In the genomic region with DNA sequence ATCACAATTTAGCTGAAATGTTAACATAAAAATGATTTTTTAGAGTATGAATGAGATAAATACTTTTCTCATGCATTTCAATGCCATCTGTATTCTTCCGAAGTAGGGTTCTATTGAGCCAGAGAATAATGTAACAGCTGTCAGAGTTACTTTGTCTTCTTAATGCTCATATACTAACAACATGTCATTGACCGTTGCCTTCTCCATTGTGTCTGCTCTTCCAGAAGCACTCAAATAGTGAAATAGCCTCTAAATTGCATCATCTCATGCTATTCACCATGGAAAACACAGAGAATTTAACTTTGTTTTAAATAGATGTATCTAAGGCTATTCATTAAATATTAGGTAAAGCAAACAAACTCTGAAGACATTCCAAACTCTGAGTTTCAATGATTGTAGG, we compare ENCODE assay signal across 13 cellular contexts.
DNase-seq lines count a peak whose midpoint lies in the region; ATAC-seq, FAIRE-seq and TF ChIP-seq lines count a peak whose summit lies in the region.
"Had no signal": no experiment of that assay in that cellular context is flagged by ENCODE, and none has a peak within 500 bp of the region (broad histone marks: within the 10 kb centered on the region; RNA-seq: fewer than 3 reads in every experiment).

No MANE protein-coding gene starts in this region.

- TF ChIP-seq CTCF in GM10266 (IDR thresholded peaks at IDR 0.05; ENCODE audit: control insufficient read depth, insufficient read depth, low read depth, missing control alignments): no peak

- no peak for FAIRE-seq in GM12892 (lab: Jason Lieb, UNC)

- no peak for TF ChIP-seq POLR2A in GM12892 (IDR thresholded peaks at IDR 0.05; ENCODE audit: low read depth, low read length)

- no peak for ATAC-seq in GM19467 (IDR thresholded peaks at IDR 0.05; ENCODE audit: unreplicated experiment)
- ATAC-seq: GM23338, HCT116 had no signal

- DNase-seq in DMS153 (lab: John Stamatoyannopoulos, UW): peak; percentile 83
- peak; percentile 80 for DNase-seq in NCI-H146 (lab: John Stamatoyannopoulos, UW)
- peak; percentile 72 for DNase-seq in NCI-H345 treated with DMSO at 0.1 percent for 48 hours (lab: John Stamatoyannopoulos, UW; ENCODE audit: unreplicated experiment)
- peak; percentile 92 to 94 for DNase-seq in SHP77 (lab: John Stamatoyannopoulos, UW)
- no peak for DNase-seq in GDM1 (lab: John Stamatoyannopoulos, UW)
- DNase-seq in GM10266 (ENCODE audit: extremely low spot score): no peak
- DNase-seq in GM12892 (ENCODE audit: insufficient read length): no peak
- DNase-seq: KG1, NCI-H187 treated with DMSO at 0.1 percent for 48 hours, NCI-H526 treated with DMSO at 0.1 percent for 48 hours had no signal

Comparison
In these comparisons a context has a peak if more than half of its experiments do, and no peak if none do; other contexts are left out.
1. DNase-seq: peak in DMS153 (single experiment), NCI-H146 (single experiment), NCI-H345 treated with DMSO at 0.1 percent for 48 hours (single experiment) and SHP77 (2 of 2); none in GDM1 (single experiment), GM10266 (single experiment) and GM12892 (single experiment).